ENCODE assay signal across 26 cellular contexts in genomic region chr2:173235947-173236803, GRCh38.
"Had no signal": no experiment of that assay in that cellular context is flagged by ENCODE, and none has a peak within 500 bp of the region (broad histone marks: within the 10 kb centered on the region; RNA-seq: fewer than 3 reads in every experiment).

No MANE protein-coding gene starts in this region.

- H3K4me3 Mint-ChIP-seq: activated CD4-positive, alpha-beta T cell treated with anti-CD3 and anti-CD28 coated beads for 36 hours; activated naive CD8-positive, alpha-beta T cell; activated T-cell treated with anti-CD3 and anti-CD28 coated beads, Interleukin-2, amount 50 U/mL, for 24 hours; activated T-helper 17 cell treated with anti-CD3 and anti-CD28 coated beads, Interleukin-2, amount 50 U/mL, for 72 hours; central memory CD8-positive, alpha-beta T cell; natural killer cell; stimulated activated naive CD8-positive, alpha-beta T cell treated with anti-CD3 and anti-CD28 coated beads, Interleukin-15, Interleukin-2, amounts not matched to agents 100 ng/mL and 50 ng/mL, for 24 hours; T-cell; T-helper 2 cell treated with Interferon-gamma antibody and Interleukin-4, amounts not matched to agents 5 μg/mL and 100 μg/mL, for 36 hours had no signal

- H3K4me3 ChIP-seq: adrenal gland, esophagus muscularis mucosa, pancreas, thyroid gland, upper lobe of right lung had no signal

- H3K27ac ChIP-seq: adrenal gland, esophagus muscularis mucosa, pancreas, thyroid gland, upper lobe of right lung had no signal

- H3K36me3 ChIP-seq: adrenal gland, pancreas, thyroid gland had no signal

- DNase-seq: activated CD4-positive, alpha-beta T cell treated with anti-CD3 and anti-CD28 coated beads for 36 hours; activated CD4-positive, alpha-beta T cell treated with anti-CD3 and anti-CD28 coated beads, Interleukin-2, amount 50 U/mL, for 4 hours; activated CD8-positive, alpha-beta memory T cell treated with anti-CD3 and anti-CD28 coated beads for 24 hours; activated CD8-positive, alpha-beta memory T cell treated with anti-CD3 and anti-CD28 coated beads, Interleukin-2, amount 50 U/mL, for 4 hours; activated T-cell treated with anti-CD3 and anti-CD28 coated beads, Interleukin-2, amount 50 U/mL, for 24 hours; adrenal gland; effector memory CD4-positive, alpha-beta T cell; hippocampal formation; left ventricle myocardium superior; mammary epithelial cell; midbrain; natural killer cell; pancreas; right cardiac atrium; stimulated activated CD4-positive, alpha-beta T cell treated with anti-CD3 and anti-CD28 coated beads, Interleukin-12 subunit alpha, Interleukin-12 subunit beta, amount 100 ng/mL, for 4 hours; stimulated activated CD4-positive, alpha-beta T cell treated with anti-CD3 and anti-CD28 coated beads, Interleukin-4, amount 100 ng/mL, for 4 hours; substantia nigra; T-cell; thyroid gland; upper lobe of right lung had no signal

- H3K36me3 Mint-ChIP-seq: activated naive CD8-positive, alpha-beta T cell; natural killer cell; T-cell had no signal

- H3K4me1 Mint-ChIP-seq: activated T-helper 17 cell treated with anti-CD3 and anti-CD28 coated beads, Interleukin-2, amount 50 U/mL, for 72 hours; central memory CD8-positive, alpha-beta T cell; natural killer cell; T-cell had no signal

- H3K27ac Mint-ChIP-seq: activated CD4-positive, alpha-beta T cell treated with anti-CD3 and anti-CD28 coated beads for 36 hours; activated naive CD8-positive, alpha-beta T cell; activated T-cell treated with anti-CD3 and anti-CD28 coated beads, Interleukin-2, amount 50 U/mL, for 24 hours; activated T-helper 17 cell treated with anti-CD3 and anti-CD28 coated beads, Interleukin-2, amount 50 U/mL, for 72 hours; natural killer cell; stimulated activated naive CD8-positive, alpha-beta T cell treated with anti-CD3 and anti-CD28 coated beads, Interleukin-15, Interleukin-2, amounts not matched to agents 100 ng/mL and 50 ng/mL, for 24 hours; T-cell; T-helper 2 cell treated with Interferon-gamma antibody and Interleukin-4, amounts not matched to agents 5 μg/mL and 100 μg/mL, for 36 hours had no signal

- H3K9me3 ChIP-seq: adrenal gland, esophagus muscularis mucosa, pancreas, thyroid gland, upper lobe of right lung had no signal

- H3K4me1 ChIP-seq: adrenal gland had no signal

- H3K27me3 Mint-ChIP-seq: activated CD4-positive, alpha-beta T cell treated with anti-CD3 and anti-CD28 coated beads for 36 hours; activated naive CD8-positive, alpha-beta T cell; central memory CD8-positive, alpha-beta T cell; stimulated activated naive CD8-positive, alpha-beta T cell treated with anti-CD3 and anti-CD28 coated beads, Interleukin-15, Interleukin-2, amounts not matched to agents 100 ng/mL and 50 ng/mL, for 24 hours; T-cell had no signal

- H3K27me3 ChIP-seq: adrenal gland, esophagus muscularis mucosa, pancreas, thyroid gland, upper lobe of right lung had no signal

- H3K9me3 Mint-ChIP-seq: activated T-cell treated with anti-CD3 and anti-CD28 coated beads, Interleukin-2, amount 50 U/mL, for 24 hours; activated T-helper 17 cell treated with anti-CD3 and anti-CD28 coated beads, Interleukin-2, amount 50 U/mL, for 72 hours; central memory CD8-positive, alpha-beta T cell; natural killer cell; stimulated activated naive CD8-positive, alpha-beta T cell treated with anti-CD3 and anti-CD28 coated beads, Interleukin-15, Interleukin-2, amounts not matched to agents 100 ng/mL and 50 ng/mL, for 24 hours; T-cell; T-helper 2 cell treated with Interferon-gamma antibody and Interleukin-4, amounts not matched to agents 5 μg/mL and 100 μg/mL, for 36 hours had no signal
